In genomic region chr2:219530048-219530963, GRCh38 we compare ENCODE assay signal across 8 cellular contexts. TPM values are rescaled to one million over a fixed set of nuclear protein-coding genes. Genes with fewer than 3 reads are reported as not detected.
A peak's percentile ranks its signal among the peaks of the same experiment; 100 is the strongest.
DNase-seq lines count a peak whose midpoint lies in the region; ATAC-seq and TF ChIP-seq lines count a peak whose summit lies in the region.

No MANE protein-coding gene starts in this region.

- H3K4me3 ChIP-seq in HUES48 (ENCODE audit: low read depth, low read length) (peak overlapping the region; percentile 52), epithelial cell of proximal tubule (ENCODE audit: low read depth, low read length) (peak overlapping the region; percentile 16)

- DNase-seq in DMS153 (lab: John Stamatoyannopoulos, UW) (peak; percentile 62), OCI-M1 (lab: John Stamatoyannopoulos, UW) (peak; percentile 94), activated T-cell treated with anti-CD3 and anti-CD28 coated beads for 24 hours (ENCODE audit: low read depth) (peak; percentile 83), epithelial cell of proximal tubule (ENCODE audit: low read depth) (no peak), naive B cell (peak; percentile 72)
- DNase-seq in stimulated activated CD8-positive, alpha-beta memory T cell treated with anti-CD3 and anti-CD28 coated beads, Interleukin-7, amount 100 ng/mL, for 4 hours (ENCODE audit: low read depth in 2 of 2): peak; percentile 68 to 72

- ATAC-seq in GM21526 (IDR thresholded peaks at IDR 0.05; ENCODE audit: low FRiP score, unreplicated experiment): peak; percentile 66
- peak; percentile 84 to 91 for ATAC-seq in naive B cell (ENCODE audit: low read depth in 2 of 2)

- no peaks in the 10 kb centered on the region for H3K9me3 Mint-ChIP-seq in naive B cell

- H3K9me3 ChIP-seq in HUES48 (ENCODE audit: control insufficient read depth, insufficient read depth, low read length): no peaks in the 10 kb centered on the region

- H3K4me1 ChIP-seq in HUES48 (ENCODE audit: control insufficient read depth, insufficient read depth, low read length): no peaks in the 10 kb centered on the region; the same call in 1 of the 2 replicates

- H3K36me3 ChIP-seq in HUES48 (ENCODE audit: control insufficient read depth, insufficient read depth, low read length): no peaks in the 10 kb centered on the region

- H3K36me3 Mint-ChIP-seq in naive B cell: no peaks in the 10 kb centered on the region

- TF ChIP-seq CTCF in epithelial cell of proximal tubule (conservative IDR thresholded peaks at IDR 0.05; ENCODE audit: low read depth, low read length): peak; percentile 98

- peaks cover 35% of the 10 kb centered on the region for H3K27me3 ChIP-seq in HUES48 (ENCODE audit: control insufficient read depth, insufficient read depth, low read length)

- no peak overlapping the region for H3K9ac ChIP-seq in HUES48 (ENCODE audit: low read depth, low read length)

- peaks cover 6 to 9% (median 8%) of the 10 kb centered on the region in 3 donors for H3K4me1 Mint-ChIP-seq in naive B cell

- no peak overlapping the region for H3K27ac Mint-ChIP-seq in naive B cell

- peaks cover 56 to 83% (median 79%) of the 10 kb centered on the region in 3 donors for H3K27me3 Mint-ChIP-seq in naive B cell

- H3K27ac ChIP-seq in HUES48 (ENCODE audit: low read depth, low read length): no peak overlapping the region

- peak overlapping the region in 1 of 8 donors; percentile 67 for H3K4me3 Mint-ChIP-seq in naive B cell

RNA-seq across cellular contexts. Expression of gene CHPF, which starts 13.3 kb away (rescaled TPM):
- total RNA-seq in epithelial cell of proximal tubule: 96.2 and 122 TPM in 2 replicates
- polyA plus RNA-seq in naive B cell (ENCODE audit: low read depth in 6 of 6): 1 to 10 TPM in 1 of 6 donors, under 1 TPM in 5; 0.17 to 5.0 (median 0.41) TPM

RNA-seq across cellular contexts. Expression of gene TMEM198, which starts 13.5 kb away (rescaled TPM):
- total RNA-seq in epithelial cell of proximal tubule: 1.6 and 1.7 TPM in 2 replicates
- polyA plus RNA-seq in naive B cell (ENCODE audit: low read depth in 6 of 6): 1 to 10 TPM in 1 of 6 donors, not detected in 5; 1.2 TPM

RNA-seq across cellular contexts. Expression of gene ASIC4, which starts 16.0 kb away (rescaled TPM):
- total RNA-seq in epithelial cell of proximal tubule: not detected in 2 replicates
- polyA plus RNA-seq in naive B cell (ENCODE audit: low read depth in 6 of 6): not detected

RNA-seq across cellular contexts. Expression of gene GMPPA, which starts 31.6 kb away (rescaled TPM):
- total RNA-seq in epithelial cell of proximal tubule: 27.2 and 35.3 TPM in 2 replicates
- polyA plus RNA-seq in naive B cell (ENCODE audit: low read depth in 6 of 6): 10 to 100 TPM; 18.2 to 38.8 (median 22.9) TPM

RNA-seq across cellular contexts. Expression of gene OBSL1, which starts 41.0 kb away (rescaled TPM):
- 38.8 and 87.0 TPM in 2 replicates for total RNA-seq in epithelial cell of proximal tubule
- not detected for polyA plus RNA-seq in naive B cell (ENCODE audit: low read depth in 6 of 6)
